Comparison of ENCODE assay signal across 17 cellular contexts in the genomic region with DNA sequence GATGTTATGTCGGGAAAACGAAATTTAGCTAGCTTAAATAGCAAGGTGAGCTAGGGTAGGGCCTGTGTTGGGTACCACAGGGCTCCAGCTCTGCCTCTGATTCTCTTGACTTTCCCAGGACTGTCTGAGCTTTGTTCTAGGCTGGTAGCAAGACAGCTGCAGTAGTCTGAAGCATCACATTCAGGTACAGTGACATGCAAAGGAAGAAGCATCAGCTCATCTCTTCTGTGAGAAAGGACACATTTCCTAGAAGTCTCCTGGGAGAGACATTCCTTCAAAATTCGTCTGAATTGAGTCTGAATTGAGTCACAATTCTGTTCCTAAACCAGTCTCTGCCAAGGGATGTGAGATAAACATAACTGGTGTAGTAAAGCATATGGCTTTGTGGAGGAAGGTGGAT. TPM values are rescaled to one million over a fixed set of nuclear protein-coding genes. Genes with fewer than 3 reads are reported as not detected.
DNase-seq lines count a peak whose midpoint lies in the region; ATAC-seq, FAIRE-seq and TF ChIP-seq lines count a peak whose summit lies in the region.
"Had no signal": no experiment of that assay in that cellular context is flagged by ENCODE, and none has a peak within 500 bp of the region (broad histone marks: within the 10 kb centered on the region; RNA-seq: fewer than 3 reads in every experiment).

No MANE protein-coding gene starts in this region.

- no peak overlapping the region for H2BK5ac ChIP-seq in mesendoderm (ENCODE audit: low read length)

- H3K4me1 ChIP-seq in right cardiac atrium (ENCODE audit: control insufficient read depth, insufficient read depth, low read length), result no peaks in the 10 kb centered on the region
- no peaks in the 10 kb centered on the region for H3K4me1 ChIP-seq in mesendoderm (ENCODE audit: control insufficient read depth, low read depth, low read length)
- H3K4me1 ChIP-seq: prostate gland had no signal

- 64% methylated on average over 3 of the region's 3 CpGs for WGBS in right cardiac atrium
- WGBS in mesendoderm (ENCODE audit: extremely low coverage, insufficient coverage, low lambda C conversion rate), result no CpG with 5 or more reads among the region's 3 CpGs

- intact Hi-C loops in right cardiac atrium (cut with DNase I), result no loop called here

- H4K5ac ChIP-seq in mesendoderm (ENCODE audit: low read length), result no peak overlapping the region

- no peak overlapping the region for H3K23ac ChIP-seq in mesendoderm (ENCODE audit: low read length)

- no peak overlapping the region for H2BK15ac ChIP-seq in mesendoderm (replicated peaks; ENCODE audit: low read depth)

- H3K4me3 ChIP-seq in right cardiac atrium (ENCODE audit: low read length) (no peak overlapping the region), MG63 (no peak overlapping the region), mesendoderm (ENCODE audit: low read length) (no peak overlapping the region)
- H3K4me3 ChIP-seq: prostate gland had no signal

- no peak overlapping the region for H3K9ac ChIP-seq in mesendoderm (ENCODE audit: low read length)

- no peak overlapping the region for H2AK5ac ChIP-seq in mesendoderm (ENCODE audit: low read length)

- DNase-seq in GM12891 (ENCODE audit: insufficient read length, low spot score), result no peak
- peak; percentile 17 for DNase-seq in fibroblast of peridontal ligament (ENCODE audit: extremely low read depth)
- no peak for DNase-seq in right cardiac atrium
- DNase-seq in MG63, result no peak
- DNase-seq in mesendoderm, result no peak
- no peak for DNase-seq in NCI-H510A treated with DMSO at 0.1 percent for 48 hours (lab: John Stamatoyannopoulos, UW)
- DNase-seq: central memory CD4-positive, alpha-beta T cell; effector memory CD8-positive, alpha-beta T cell; naive B cell; NCI-H1092; NCI-H82; RPMI8226; T-cell had no signal

- no peak overlapping the region for H2BK120ac ChIP-seq in mesendoderm (ENCODE audit: low read depth, low read length)

- TF ChIP-seq POLR2A in GM12891 (IDR thresholded peaks at IDR 0.05; ENCODE audit: low read depth, low read length), result no peak

- H4K8ac ChIP-seq in mesendoderm (ENCODE audit: low read depth, low read length), result no peak overlapping the region

- H3K9me3 ChIP-seq in right cardiac atrium (ENCODE audit: control insufficient read depth, low read length) (no peaks in the 10 kb centered on the region), MG63 (no peaks in the 10 kb centered on the region)
- H3K9me3 ChIP-seq: prostate gland had no signal

- no peak overlapping the region for H3K4me2 ChIP-seq in mesendoderm (ENCODE audit: low read length)

- H3K79me2 ChIP-seq in mesendoderm (ENCODE audit: control insufficient read depth, insufficient read depth, low read length), result no peaks in the 10 kb centered on the region

- ATAC-seq in GM21529 (IDR thresholded peaks at IDR 0.05; ENCODE audit: unreplicated experiment) (peak; percentile 59), HG03432 (IDR thresholded peaks at IDR 0.05; ENCODE audit: unreplicated experiment) (peak; percentile 45), right cardiac atrium (no peak)
- ATAC-seq: effector memory CD8-positive, alpha-beta T cell; T-cell had no signal

- no peak overlapping the region for H3K4ac ChIP-seq in mesendoderm (ENCODE audit: low read depth, low read length)

- H3K79me1 ChIP-seq in mesendoderm (ENCODE audit: low read length), result no peaks in the 10 kb centered on the region

- no peaks in the 10 kb centered on the region for H3K36me3 ChIP-seq in MG63
- no peaks in the 10 kb centered on the region for H3K36me3 ChIP-seq in mesendoderm (ENCODE audit: control insufficient read depth, insufficient read depth, low read length)
- H3K36me3 ChIP-seq: prostate gland had no signal

- H3K27ac ChIP-seq in right cardiac atrium (ENCODE audit: low read length) (no peak overlapping the region), mesendoderm (ENCODE audit: low read depth, low read length) (no peak overlapping the region)
- H3K27ac ChIP-seq: prostate gland had no signal

- no peak overlapping the region for H3K56ac ChIP-seq in mesendoderm (ENCODE audit: low read length)

- H3K27me3 ChIP-seq in right cardiac atrium (ENCODE audit: control insufficient read depth, insufficient read depth), result no peaks in the 10 kb centered on the region
- no peaks in the 10 kb centered on the region for H3K27me3 ChIP-seq in MG63
- H3K27me3 ChIP-seq in mesendoderm (ENCODE audit: insufficient read depth, low read length, poor library complexity), result no peaks in the 10 kb centered on the region

- H3K18ac ChIP-seq in mesendoderm (ENCODE audit: low read length), result no peak overlapping the region

- peak; percentile 51 for FAIRE-seq in GM12891 (lab: Jason Lieb, UNC)
- FAIRE-seq: D721Med had no signal

TF ChIP-seq in GM12891, 5 proteins besides CTCF, POLR2A, EP300 and RAD21:
- TF ChIP-seq PAX5 (IDR thresholded peaks at IDR 0.05; ENCODE audit: insufficient read depth, low read length, severe bottlenecking) (no peak), POU2F2 (IDR thresholded peaks at IDR 0.05; ENCODE audit: low read depth, low read length) (no peak), TAF1 (IDR thresholded peaks at IDR 0.05; ENCODE audit: low read depth, low read length) (no peak), SPI1 (IDR thresholded peaks at IDR 0.05; ENCODE audit: low read depth, low read length) (no peak), POLR2AphosphoS5 (IDR thresholded peaks at IDR 0.05; ENCODE audit: low read depth, low read length) (no peak)

RNA-seq across cellular contexts. Expression of a gene that starts 8.5 kb away (rescaled TPM):
- polyA plus RNA-seq in GM12891 (2012; ENCODE audit: low read depth, missing spikeins), result 12.6 TPM
- 10 to 100 TPM; 33.7 to 36.3 (median 35.4) TPM for total RNA-seq in right cardiac atrium
- polyA plus RNA-seq in right cardiac atrium, result 11.6 TPM
- total RNA-seq in MG63 (2014; rRNA removed; shearing (Covaris generic); ENCODE audit: low replicate concordance), result 9.5 and 13.1 TPM in 2 replicates
- 31.0 TPM for polyA plus RNA-seq in mesendoderm (2013, experiment 1 of 2)
- 28.9 TPM for polyA plus RNA-seq in mesendoderm (2013, experiment 2 of 2)

Comparison
In these comparisons a context has a peak if more than half of its experiments do, and no peak if none do; other contexts are left out.
1. ATAC-seq: peak in GM21529 (single experiment) and HG03432 (single experiment); none in right cardiac atrium (0 of 2).